In the genomic region with DNA sequence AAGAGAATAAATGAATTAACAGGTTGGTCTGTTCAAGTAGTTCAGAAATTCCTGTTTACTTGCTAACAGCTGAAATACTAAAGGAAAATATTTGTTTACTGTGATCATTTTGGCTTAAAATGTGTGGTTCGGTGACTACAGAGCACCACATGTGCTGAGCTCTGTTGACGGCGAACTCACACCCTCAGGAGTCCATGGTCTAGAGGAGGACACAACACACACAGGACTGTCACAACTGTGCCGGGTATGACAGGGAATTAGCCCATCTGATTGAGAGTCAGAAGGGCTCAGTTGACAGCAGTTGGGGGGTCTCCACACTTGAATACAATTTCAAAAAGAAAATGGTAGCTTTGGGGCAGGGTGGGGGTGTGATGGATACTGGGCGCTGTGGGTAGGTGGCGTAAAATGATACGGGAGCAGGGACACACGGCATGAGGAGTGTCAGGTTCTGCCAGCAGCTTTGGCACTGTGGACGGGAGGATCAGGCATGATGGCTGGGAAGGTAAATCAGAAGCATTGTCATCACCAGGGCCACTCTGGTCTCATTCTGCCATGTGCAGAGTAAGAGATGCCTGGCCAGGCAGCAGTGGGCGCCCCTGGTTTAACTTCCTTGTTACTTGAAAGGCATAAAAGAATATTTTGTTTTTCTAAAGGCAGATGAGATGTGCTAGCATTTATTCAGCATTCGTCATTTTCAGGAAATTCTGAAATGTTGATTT, we compare ENCODE assay signal across 19 cellular contexts. TPM values are rescaled to one million over a fixed set of nuclear protein-coding genes. Genes with fewer than 3 reads are reported as not detected.
A peak's percentile ranks its signal among the peaks of the same experiment; 100 is the strongest.
DNase-seq lines count a peak whose midpoint lies in the region; ATAC-seq and TF ChIP-seq lines count a peak whose summit lies in the region.
"Had no signal": no experiment of that assay in that cellular context is flagged by ENCODE, and none has a peak within 500 bp of the region (broad histone marks: within the 10 kb centered on the region; RNA-seq: fewer than 3 reads in every experiment).

No MANE protein-coding gene starts in this region.

- no peak overlapping the region for H2BK15ac ChIP-seq in mesendoderm (replicated peaks; ENCODE audit: low read depth)

- H3K23ac ChIP-seq in mesendoderm (ENCODE audit: low read length) = no peak overlapping the region

- H3K36me3 ChIP-seq in OCI-LY3 (replicated peaks; ENCODE audit: low read depth, low read length) = peaks cover 10% of the 10 kb centered on the region
- H3K36me3 ChIP-seq in mesendoderm (ENCODE audit: control insufficient read depth, insufficient read depth, low read length) = peaks cover 12% of the 10 kb centered on the region

- H3K9me3 ChIP-seq in OCI-LY3 (ENCODE audit: insufficient read depth, low read length) = no peaks in the 10 kb centered on the region
- H3K9me3 ChIP-seq: SJSA1 had no signal

- H2AFZ ChIP-seq in OCI-LY3 (ENCODE audit: low read depth, low read length) = peak overlapping the region; percentile 51; the same call in 1 of the 2 replicates

- DNase-seq in ACHN (peak; percentile 17), activated T-cell treated with anti-CD3 and anti-CD28 coated beads for 4 hours (no peak), SHP77 (lab: John Stamatoyannopoulos, UW) (no peak), mesendoderm (no peak)
- DNase-seq: activated naive CD4-positive, alpha-beta T cell treated with anti-CD3 and anti-CD28 coated beads, Interleukin-2, amount 50 U/mL, for 16 hours; brain microvascular endothelial cell; DND-41; head of caudate nucleus; islet precursor cell; NCI-H446; occipital lobe; stimulated activated CD4-positive, alpha-beta T cell treated with anti-CD3 and anti-CD28 coated beads, Interleukin-4, amount 100 ng/mL, for 24 hours; T-helper 9 cell had no signal

- no peak overlapping the region for H4K5ac ChIP-seq in mesendoderm (ENCODE audit: low read length)

- no peaks in the 10 kb centered on the region for H3K79me1 ChIP-seq in mesendoderm (ENCODE audit: low read length)

- H3K4me3 ChIP-seq in OCI-LY3 (ENCODE audit: low read length) (peak overlapping the region; percentile 56), mesendoderm (ENCODE audit: low read length) (no peak overlapping the region)
- H3K4me3 ChIP-seq: SJSA1 had no signal

- TF ChIP-seq CTCF in OCI-LY3 (IDR thresholded peaks at IDR 0.05; ENCODE audit: low read depth, low read length) = peak; percentile 64

- no peak overlapping the region for H2BK120ac ChIP-seq in mesendoderm (ENCODE audit: low read depth, low read length)

- no peaks in the 10 kb centered on the region for H3K27me3 ChIP-seq in OCI-LY3 (ENCODE audit: low read depth, low read length)
- H3K27me3 ChIP-seq in mesendoderm (ENCODE audit: insufficient read depth, low read length, poor library complexity) = no peaks in the 10 kb centered on the region
- H3K27me3 ChIP-seq: brain microvascular endothelial cell, SJSA1 had no signal

- H3K9ac ChIP-seq in OCI-LY3 (ENCODE audit: low read length) (peak overlapping the region; percentile 77), mesendoderm (ENCODE audit: low read length) (no peak overlapping the region)

- H3K18ac ChIP-seq in mesendoderm (ENCODE audit: low read length) = no peak overlapping the region

- in situ Hi-C loops in ACHN (cut with HindIII; ENCODE audit: low pct_ligation_motif_present, low pct_unique_long_range_greater_than_20kb, low sequenced_read_pairs) = no loop called here

- H4K8ac ChIP-seq in mesendoderm (ENCODE audit: low read depth, low read length) = no peak overlapping the region

- peaks cover 66% of the 10 kb centered on the region for H3K4me1 ChIP-seq in OCI-LY3 (ENCODE audit: low read length)
- no peaks in the 10 kb centered on the region for H3K4me1 ChIP-seq in mesendoderm (ENCODE audit: control insufficient read depth, low read depth, low read length)
- H3K4me1 ChIP-seq: SJSA1 had no signal

- H3K4me2 ChIP-seq in OCI-LY3 (ENCODE audit: low read length) (peak overlapping the region; percentile 76), mesendoderm (ENCODE audit: low read length) (no peak overlapping the region)

- no peak overlapping the region for H3K56ac ChIP-seq in mesendoderm (ENCODE audit: low read length)

- H3K27ac ChIP-seq in OCI-LY3 (ENCODE audit: low read length) (peak overlapping the region; percentile 93), mesendoderm (ENCODE audit: low read depth, low read length) (no peak overlapping the region)
- H3K27ac ChIP-seq: brain microvascular endothelial cell, SJSA1 had no signal

- no peak overlapping the region for H2AK5ac ChIP-seq in mesendoderm (ENCODE audit: low read length)

- WGBS in mesendoderm (ENCODE audit: extremely low coverage, insufficient coverage, low lambda C conversion rate) = no CpG with 5 or more reads among the region's 11 CpGs

- H3K79me2 ChIP-seq in OCI-LY3 (ENCODE audit: low read length) (peaks cover 3% of the 10 kb centered on the region; the same call in 1 of the 2 replicates), mesendoderm (ENCODE audit: control insufficient read depth, insufficient read depth, low read length) (no peaks in the 10 kb centered on the region)

- ATAC-seq in GM19438 (IDR thresholded peaks at IDR 0.05; ENCODE audit: low read depth, unreplicated experiment) = peak; percentile 23
- peak; percentile 26 for ATAC-seq in HG02943 (IDR thresholded peaks at IDR 0.05; ENCODE audit: low read depth, unreplicated experiment)
- no peak for ATAC-seq in HG02852 (IDR thresholded peaks at IDR 0.05; ENCODE audit: unreplicated experiment)

- H2BK5ac ChIP-seq in mesendoderm (ENCODE audit: low read length) = no peak overlapping the region

- H4K20me1 ChIP-seq in OCI-LY3 (ENCODE audit: insufficient read depth, low read length) = no peaks in the 10 kb centered on the region

- no peak overlapping the region for H3K4ac ChIP-seq in mesendoderm (ENCODE audit: low read depth, low read length)

RNA-seq across cellular contexts. Expression of a gene that starts 33.3 kb away (rescaled TPM):
- not detected for polyA plus RNA-seq in mesendoderm (2013, experiment 1 of 2)
- polyA plus RNA-seq in mesendoderm (2013, experiment 2 of 2) = not detected

RNA-seq across cellular contexts. Expression of a gene that starts 35.5 kb away (rescaled TPM):
- not detected for polyA plus RNA-seq in mesendoderm (2013, experiment 1 of 2)
- polyA plus RNA-seq in mesendoderm (2013, experiment 2 of 2) = not detected
- polyA plus RNA-seq: thymus had no signal
